16 cellular contexts compared by ENCODE assay signal in the genomic region with DNA sequence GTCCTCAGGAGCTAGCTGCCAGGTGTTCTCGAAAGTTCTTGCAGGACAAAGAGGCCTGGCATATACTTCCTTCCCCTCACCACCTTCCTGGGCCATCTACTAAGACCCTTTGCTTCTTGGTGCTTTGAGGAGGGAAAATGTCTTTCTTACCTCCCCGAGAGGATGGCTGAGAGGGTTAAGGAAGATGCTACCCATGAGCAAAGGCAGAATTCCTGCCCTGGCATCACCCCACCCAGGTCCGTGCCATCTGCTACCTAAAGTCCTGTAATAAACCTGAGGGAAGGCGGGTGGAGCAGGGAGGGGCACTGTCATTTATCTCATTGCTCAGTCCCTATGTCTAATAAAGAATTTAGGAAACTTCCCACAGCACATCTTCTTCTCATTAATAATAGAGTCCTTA.
"Had no signal": no experiment of that assay in that cellular context is flagged by ENCODE, and none has a peak within 500 bp of the region (broad histone marks: within the 10 kb centered on the region; RNA-seq: fewer than 3 reads in every experiment).

No MANE protein-coding gene starts in this region.

- ATAC-seq: activated CD4-positive, CD25-positive, alpha-beta regulatory T cell treated with anti-CD3 and anti-CD28 coated beads, Interleukin-2, amount 50 U/mL, for 24 hours; activated T-helper 17 cell treated with anti-CD3 and anti-CD28 coated beads, Interleukin-2, amount 50 U/mL, for 72 hours; right lobe of liver had no signal

- H3K4me1 ChIP-seq: colonic mucosa, prostate gland, testis had no signal

- H3K27me3 ChIP-seq: colonic mucosa, right lobe of liver, testis, upper lobe of left lung had no signal

- H3K4me3 Mint-ChIP-seq: activated T-helper 17 cell treated with anti-CD3 and anti-CD28 coated beads, Interleukin-2, amount 50 U/mL, for 72 hours; nephron progenitor cell; stimulated activated naive CD8-positive, alpha-beta T cell treated with anti-CD3 and anti-CD28 coated beads, Interleukin-15, Interleukin-2, amounts not matched to agents 100 ng/mL and 50 ng/mL, for 24 hours had no signal

- H3K27me3 Mint-ChIP-seq: activated T-helper 17 cell treated with anti-CD3 and anti-CD28 coated beads, Interleukin-2, amount 50 U/mL, for 72 hours; stimulated activated naive CD8-positive, alpha-beta T cell treated with anti-CD3 and anti-CD28 coated beads, Interleukin-15, Interleukin-2, amounts not matched to agents 100 ng/mL and 50 ng/mL, for 24 hours had no signal

- H3K4me3 ChIP-seq: colonic mucosa, prostate gland, right lobe of liver, testis, upper lobe of left lung had no signal

- H3K36me3 ChIP-seq: colonic mucosa, prostate gland, right lobe of liver, upper lobe of left lung had no signal

- H3K27ac Mint-ChIP-seq: activated T-helper 17 cell treated with anti-CD3 and anti-CD28 coated beads, Interleukin-2, amount 50 U/mL, for 72 hours; nephron progenitor cell; stimulated activated naive CD8-positive, alpha-beta T cell treated with anti-CD3 and anti-CD28 coated beads, Interleukin-15, Interleukin-2, amounts not matched to agents 100 ng/mL and 50 ng/mL, for 24 hours had no signal

- H3K27ac ChIP-seq: colonic mucosa, prostate gland, right lobe of liver, testis, upper lobe of left lung had no signal

- DNase-seq: activated CD4-positive, alpha-beta T cell treated with anti-CD3 and anti-CD28 coated beads, Interleukin-2, amount 50 U/mL, for 1 hour; activated naive CD4-positive, alpha-beta T cell treated with Interleukin-2 at 50 U/mL for 16 hours; activated T-cell treated with anti-CD3 and anti-CD28 coated beads for 4 hours; aorta; colonic mucosa; effector CD8-positive, alpha-beta T cell; foreskin melanocyte; nephron progenitor cell; right lobe of liver; T-helper 9 cell; testis; upper lobe of left lung had no signal

- H3K9me3 Mint-ChIP-seq: activated T-helper 17 cell treated with anti-CD3 and anti-CD28 coated beads, Interleukin-2, amount 50 U/mL, for 72 hours; stimulated activated naive CD8-positive, alpha-beta T cell treated with anti-CD3 and anti-CD28 coated beads, Interleukin-15, Interleukin-2, amounts not matched to agents 100 ng/mL and 50 ng/mL, for 24 hours had no signal

- H3K9me3 ChIP-seq: colonic mucosa, prostate gland, right lobe of liver, testis, upper lobe of left lung had no signal
